ENCODE assay signal across 22 cellular contexts in the genomic region with DNA sequence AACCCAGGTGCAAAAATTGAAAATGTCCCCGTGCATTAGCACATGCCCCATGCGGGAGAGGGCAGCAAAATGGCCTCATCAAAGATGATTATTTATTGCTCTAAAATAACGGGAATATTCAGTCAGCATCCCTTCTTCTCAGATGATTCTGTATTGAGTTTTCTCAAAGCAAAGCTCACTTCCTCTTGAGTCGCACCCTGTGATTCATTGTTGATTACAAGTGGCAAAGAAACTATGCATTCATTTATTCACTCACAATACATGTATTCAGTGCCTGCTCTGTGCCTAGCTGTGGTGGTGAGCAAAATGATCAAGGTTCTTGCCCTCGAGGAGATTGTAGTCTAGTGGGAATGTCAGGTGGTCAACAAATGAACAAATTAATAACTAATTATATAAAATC.
A peak's percentile ranks its signal among the peaks of the same experiment; 100 is the strongest.
DNase-seq lines count a peak whose midpoint lies in the region; ATAC-seq and TF ChIP-seq lines count a peak whose summit lies in the region.
"Had no signal": no experiment of that assay in that cellular context is flagged by ENCODE, and none has a peak within 500 bp of the region (broad histone marks: within the 10 kb centered on the region; RNA-seq: fewer than 3 reads in every experiment).

No MANE protein-coding gene starts in this region.

- in situ Hi-C loops in IMR-90 (cut with MboI; ENCODE audit: low sequenced_read_pairs): no loop called here

- H2AK9ac ChIP-seq in IMR-90 (replicated peaks; ENCODE audit: low read depth, low read length, poor library complexity): no peak overlapping the region

- no peak overlapping the region for H3K56ac ChIP-seq in IMR-90 (ENCODE audit: extremely low read depth, insufficient read depth, low read length)

- H4K8ac ChIP-seq in IMR-90 (ENCODE audit: low read depth in 2 of 2, low read length in 2 of 2): no peak overlapping the region

- no peak overlapping the region for H2BK15ac ChIP-seq in IMR-90 (ENCODE audit: low read depth, low read length)

- no peaks in the 10 kb centered on the region for H3K79me1 ChIP-seq in IMR-90 (ENCODE audit: low read depth in 1 of 2, low read length in 2 of 2)

- no peak for TF ChIP-seq POLR2A in IMR-90 (IDR thresholded peaks at IDR 0.05; ENCODE audit: low read depth, low read length)

- dilution Hi-C loops in IMR-90 (cut with HindIII; ENCODE audit: low sequenced_read_pairs, unreplicated experiment): no loop called here

- H3K23ac ChIP-seq in IMR-90 (ENCODE audit: low read depth, low read length): no peak overlapping the region

- TF ChIP-seq CTCF in IMR-90 (conservative IDR thresholded peaks at IDR 0.05; ENCODE audit: low read depth, low read length) (no peak), epithelial cell of esophagus (IDR thresholded peaks at IDR 0.05; ENCODE audit: insufficient read depth, low read depth, low read length, missing control alignments) (no peak), Calu3 (IDR thresholded peaks at IDR 0.05; ENCODE audit: unreplicated experiment) (no peak), progenitor cell of endocrine pancreas (IDR thresholded peaks at IDR 0.05; ENCODE audit: unreplicated experiment) (no peak)

- H3K36me3 ChIP-seq in IMR-90 (ENCODE audit: control insufficient read depth, insufficient read depth, low read length): no peaks in the 10 kb centered on the region
- H3K36me3 ChIP-seq: BE2C, HAP-1, SJCRH30 had no signal

- no peaks in the 10 kb centered on the region for H3K9me3 ChIP-seq in IMR-90 (ENCODE audit: control insufficient read depth, insufficient read depth, low read length)
- H3K9me3 ChIP-seq: BE2C, HAP-1, SJCRH30 had no signal

- H3K14ac ChIP-seq in IMR-90 (replicated peaks; ENCODE audit: low read depth, low read length): no peak overlapping the region

- no peak overlapping the region for H3K4ac ChIP-seq in IMR-90 (ENCODE audit: low read depth, low read length)

- H3K9me3 Mint-ChIP-seq in Calu3 (ENCODE audit: low read depth, unreplicated experiment) (peaks cover 3% of the 10 kb centered on the region), progenitor cell of endocrine pancreas (ENCODE audit: low read depth) (no peaks in the 10 kb centered on the region)

- H3K27me3 ChIP-seq in IMR-90 (ENCODE audit: control insufficient read depth, insufficient read depth, low read length): no peaks in the 10 kb centered on the region; the same call in 1 of the 2 replicates
- H3K27me3 ChIP-seq: BE2C had no signal

- TF ChIP-seq RAD21 in IMR-90 (IDR thresholded peaks at IDR 0.05; ENCODE audit: low read length): no peak

- no peaks in the 10 kb centered on the region for H3K36me3 Mint-ChIP-seq in Calu3 (ENCODE audit: insufficient read depth, unreplicated experiment)
- H3K36me3 Mint-ChIP-seq in progenitor cell of endocrine pancreas (ENCODE audit: insufficient read depth): no peaks in the 10 kb centered on the region
- H3K36me3 Mint-ChIP-seq: CD14-positive monocyte had no signal

- POLR2A ChIA-PET in IMR-90 (lab: Charles Lee; ENCODE audit: unreplicated experiment): no interaction called here

- DNase-seq in IMR-90 (no peak), epithelial cell of esophagus (ENCODE audit: low read depth) (peak; percentile 16), foreskin melanocyte (peak; percentile 24), stromal cell of bone marrow (ENCODE audit: low read depth) (peak; percentile 32), DMS114 treated with DMSO at 0.1 percent for 48 hours (lab: John Stamatoyannopoulos, UW; ENCODE audit: unreplicated experiment) (no peak), Calu3 (no peak), progenitor cell of endocrine pancreas (ENCODE audit: low spot score, unreplicated experiment) (no peak)
- DNase-seq: BE2C, DMS53, GOT3, NCI-H1092 treated with DMSO at 0.1 percent for 48 hours, NCI-H1436, NCI-H187, NCI-H446, NCI-H524 treated with DMSO at 0.1 percent for 48 hours, NCI-H774, SJCRH30 had no signal

- H4K5ac ChIP-seq in IMR-90 (ENCODE audit: low read depth, low read length): no peak overlapping the region

- H3K4me1 Mint-ChIP-seq in Calu3 (ENCODE audit: low read depth, unreplicated experiment) (no peaks in the 10 kb centered on the region), progenitor cell of endocrine pancreas (ENCODE audit: low read depth) (peaks cover 7% of the 10 kb centered on the region)
- H3K4me1 Mint-ChIP-seq: CD14-positive monocyte had no signal

- H2BK120ac ChIP-seq in IMR-90 (ENCODE audit: low read depth, low read length): no peak overlapping the region

- H3K18ac ChIP-seq in IMR-90 (ENCODE audit: low read depth, low read length): no peak overlapping the region

- ATAC-seq in IMR-90 (ENCODE audit: low read depth): peak; percentile 14; the same call in 1 of the 2 replicates
- ATAC-seq: Right ventricle myocardium inferior, SK-N-SH treated with all-trans-retinoic acid at 6 μM for 48 hours had no signal

- peaks cover 2% of the 10 kb centered on the region; the same call in 1 of the 2 replicates for H3K4me1 ChIP-seq in IMR-90 (ENCODE audit: control insufficient read depth, insufficient read depth, low read length)
- H3K4me1 ChIP-seq: BE2C, HAP-1, SJCRH30 had no signal

- H3K27ac ChIP-seq in IMR-90 (ENCODE audit: insufficient read depth, low read length): no peak overlapping the region; the same call in 1 of the 2 replicates
- H3K27ac ChIP-seq: HL-60, SJCRH30 had no signal

- intact Hi-C loops in IMR-90 (cut with micrococcal nuclease) (no loop called here), Calu3 (cut with micrococcal nuclease; ENCODE audit: unreplicated experiment) (no loop called here)

- H3K27me3 Mint-ChIP-seq in Calu3 (ENCODE audit: unreplicated experiment): no peaks in the 10 kb centered on the region
- peaks cover 23% of the 10 kb centered on the region for H3K27me3 Mint-ChIP-seq in progenitor cell of endocrine pancreas

- BruUV-seq in IMR-90 (replicated peaks; lab: Mats Ljungman, UMichigan) (no TSS peak), Calu3 (replicated peaks; lab: Mats Ljungman, UMichigan) (no TSS peak)

- H3K9me1 ChIP-seq in IMR-90 (ENCODE audit: insufficient read depth, low read length): no peaks in the 10 kb centered on the region

- H2AFZ ChIP-seq in IMR-90 (replicated peaks; ENCODE audit: low read length, poor library complexity): no peak overlapping the region

- no CpG with 5 or more reads among the region's 5 CpGs for WGBS in IMR-90 (ENCODE audit: extremely low coverage in 2 of 2, insufficient read length in 1 of 2), 2 experiments

- no peak overlapping the region for H2BK5ac ChIP-seq in IMR-90 (ENCODE audit: low read depth, low read length, poor library complexity, severe bottlenecking)

- H3K9ac ChIP-seq in IMR-90 (ENCODE audit: low read depth, low read length): no peak overlapping the region

- H4K20me1 ChIP-seq in IMR-90 (ENCODE audit: insufficient read depth, low read length): no peaks in the 10 kb centered on the region

- no peak overlapping the region for H2BK20ac ChIP-seq in IMR-90 (ENCODE audit: low read depth, low read length)

- H3K27ac Mint-ChIP-seq in Calu3 (ENCODE audit: unreplicated experiment) (no peak overlapping the region), progenitor cell of endocrine pancreas (no peak overlapping the region)
- H3K27ac Mint-ChIP-seq: CD14-positive monocyte had no signal

- H3K4me3 ChIP-seq in IMR-90 (ENCODE audit: insufficient read depth, low read depth, low read length) (no peak overlapping the region), epithelial cell of esophagus (ENCODE audit: low read length) (no peak overlapping the region)
- H3K4me3 ChIP-seq: HAP-1, SJCRH30 had no signal

- H2AK5ac ChIP-seq in IMR-90 (ENCODE audit: low read depth, low read length): no peak overlapping the region

- no peak overlapping the region for H3K4me2 ChIP-seq in IMR-90 (ENCODE audit: low read depth, low read length)

- CTCF ChIA-PET in IMR-90 (lab: Yijun Ruan, JAX) (no interaction called here), Calu3 (lab: Charles Lee) (no interaction called here)

- H3K4me3 Mint-ChIP-seq in Calu3 (ENCODE audit: low read depth, unreplicated experiment) (no peak overlapping the region), progenitor cell of endocrine pancreas (ENCODE audit: low read depth) (no peak overlapping the region)
- H3K4me3 Mint-ChIP-seq: CD14-positive monocyte had no signal

- H4K91ac ChIP-seq in IMR-90 (ENCODE audit: insufficient read depth, low read depth, low read length): no peak overlapping the region

TF ChIP-seq in IMR-90, 13 proteins besides CTCF, POLR2A, EP300 and RAD21:
- TF ChIP-seq CEBPB (IDR thresholded peaks at IDR 0.05; ENCODE audit: low read depth, low read length) (no peak), NFE2L2 (IDR thresholded peaks at IDR 0.05; ENCODE audit: low read depth, low read length) (no peak), FOS (IDR thresholded peaks at IDR 0.05; ENCODE audit: low read depth, low read length) (no peak), MXI1 (IDR thresholded peaks at IDR 0.05; ENCODE audit: borderline replicate concordance, low read depth, low read length) (no peak), SMC3 (IDR thresholded peaks at IDR 0.05; ENCODE audit: low read depth, low read length) (no peak), MAFK (IDR thresholded peaks at IDR 0.05; ENCODE audit: low read depth, low read length) (no peak), BHLHE40 (IDR thresholded peaks at IDR 0.05; ENCODE audit: low read depth, low read length) (no peak), RCOR1 (IDR thresholded peaks at IDR 0.05; ENCODE audit: insufficient replicate concordance, low read length) (no peak), MAZ (IDR thresholded peaks at IDR 0.05; ENCODE audit: borderline replicate concordance, low read depth, low read length) (no peak), RFX5 (IDR thresholded peaks at IDR 0.05; ENCODE audit: low read depth, low read length) (no peak), USF2 (IDR thresholded peaks at IDR 0.05; ENCODE audit: low read depth, low read length) (no peak), CHD1 (IDR thresholded peaks at IDR 0.05; ENCODE audit: low read depth, low read length) (no peak)
- TF ChIP-seq, protein P1, sequence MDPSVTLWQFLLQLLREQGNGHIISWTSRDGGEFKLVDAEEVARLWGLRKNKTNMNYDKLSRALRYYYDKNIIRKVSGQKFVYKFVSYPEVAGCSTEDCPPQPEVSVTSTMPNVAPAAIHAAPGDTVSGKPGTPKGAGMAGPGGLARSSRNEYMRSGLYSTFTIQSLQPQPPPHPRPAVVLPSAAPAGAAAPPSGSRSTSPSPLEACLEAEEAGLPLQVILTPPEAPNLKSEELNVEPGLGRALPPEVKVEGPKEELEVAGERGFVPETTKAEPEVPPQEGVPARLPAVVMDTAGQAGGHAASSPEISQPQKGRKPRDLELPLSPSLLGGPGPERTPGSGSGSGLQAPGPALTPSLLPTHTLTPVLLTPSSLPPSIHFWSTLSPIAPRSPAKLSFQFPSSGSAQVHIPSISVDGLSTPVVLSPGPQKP (IDR thresholded peaks at IDR 0.05; ENCODE audit: borderline replicate concordance, low read depth, low read length): no peak
TF ChIP-seq in IMR-90: peak in this region for 0.

Comparison
In these comparisons a context has a peak if more than half of its experiments do, and no peak if none do; other contexts are left out.
1. DNase-seq: peak in epithelial cell of esophagus (single experiment), foreskin melanocyte (single experiment) and stromal cell of bone marrow (single experiment); none in IMR-90 (single experiment), DMS114 treated with DMSO at 0.1 percent for 48 hours (single experiment), Calu3 (single experiment) and progenitor cell of endocrine pancreas (single experiment).